In genomic region chr4:91243132-91243531, GRCh38 we compare ENCODE assay signal across 16 cellular contexts.
DNase-seq lines count a peak whose midpoint lies in the region; ATAC-seq and TF ChIP-seq lines count a peak whose summit lies in the region.
"Had no signal": no experiment of that assay in that cellular context is flagged by ENCODE, and none has a peak within 500 bp of the region (broad histone marks: within the 10 kb centered on the region; RNA-seq: fewer than 3 reads in every experiment).

No MANE protein-coding gene starts in this region.

- no peaks in the 10 kb centered on the region for H3K4me1 Mint-ChIP-seq in immature natural killer cell

- H3K36me3 Mint-ChIP-seq in immature natural killer cell: no peaks in the 10 kb centered on the region

- no peak for TF ChIP-seq CTCF in fibroblast of pulmonary artery (IDR thresholded peaks at IDR 0.05; ENCODE audit: low read length, missing control alignments)

- H3K27ac Mint-ChIP-seq in immature natural killer cell: no peak overlapping the region

- ATAC-seq in GM18861 (IDR thresholded peaks at IDR 0.05; ENCODE audit: unreplicated experiment): no peak
- ATAC-seq: activated CD4-positive, CD25-positive, alpha-beta regulatory T cell treated with anti-CD3 and anti-CD28 coated beads, Interleukin-2, amount 50 U/mL, for 24 hours; GM12878; K562 had no signal

- peaks cover 11 to 43% (median 24%) of the 10 kb centered on the region in 6 donors for H3K9me3 Mint-ChIP-seq in immature natural killer cell

- H3K4me3 Mint-ChIP-seq in immature natural killer cell: no peak overlapping the region

- DNase-seq in DMS79 treated with DMSO at 0.1 percent for 48 hours (lab: John Stamatoyannopoulos, UW) (peak; percentile 58), NCI-H2196 treated with DMSO at 0.1 percent for 48 hours (lab: John Stamatoyannopoulos, UW; ENCODE audit: unreplicated experiment) (peak; percentile 17), fibroblast of pulmonary artery (ENCODE audit: low read depth) (peak; percentile 57), mucosa of gallbladder (ENCODE audit: low spot score) (peak; percentile 40), GM19238 (ENCODE audit: insufficient read length, low spot score) (no peak), immature natural killer cell (no peak), DMS114 treated with DMSO at 0.1 percent for 48 hours (lab: John Stamatoyannopoulos, UW; ENCODE audit: unreplicated experiment) (no peak)
- DNase-seq: AML-193; EL; NCI-H1930; stimulated activated CD8-positive, alpha-beta memory T cell treated with anti-CD3 and anti-CD28 coated beads, Interleukin-4, amount 100 ng/mL, for 48 hours had no signal

- no peak overlapping the region for H3K4me3 ChIP-seq in fibroblast of pulmonary artery (replicated peaks; ENCODE audit: low read depth, low read length)
- H3K4me3 ChIP-seq: GM12878, K562, prostate gland had no signal

- peaks cover 0 to 2% (median 0%) of the 10 kb centered on the region in 3 donors for H3K27me3 Mint-ChIP-seq in immature natural killer cell (ENCODE audit: low read depth in 3 of 3)

Comparison
In these comparisons a context has a peak if more than half of its experiments do, and no peak if none do; other contexts are left out.
1. DNase-seq: peak in DMS79 treated with DMSO at 0.1 percent for 48 hours (single experiment), NCI-H2196 treated with DMSO at 0.1 percent for 48 hours (single experiment), fibroblast of pulmonary artery (single experiment) and mucosa of gallbladder (single experiment); none in GM19238 (single experiment), immature natural killer cell (0 of 3) and DMS114 treated with DMSO at 0.1 percent for 48 hours (single experiment).